8 cellular contexts compared by ENCODE assay signal in genomic region chr10:91923371-91924211, GRCh38. TPM values are rescaled to one million over a fixed set of nuclear protein-coding genes. Genes with fewer than 3 reads are reported as not detected.
DNase-seq lines count a peak whose midpoint lies in the region; ATAC-seq and TF ChIP-seq lines count a peak whose summit lies in the region.

Gene BTAF1 (plus strand): TSS chr10:91923770. CDS start chr10:91924077, 307 bp downstream.

- H3K4me3 ChIP-seq in GM12864 (ENCODE audit: low read depth, low read length), result peak within 1 kb of the TSS; percentile 100
- H3K4me3 ChIP-seq in heart left ventricle, result peak within 1 kb of the TSS; percentile 56 to 95 (median 88)
- peak within 1 kb of the TSS; percentile 61 to 94 (median 72) for H3K4me3 ChIP-seq in upper lobe of left lung

- H3K36me3 ChIP-seq in heart left ventricle (peaks cover 0 to 4% (median 0%) of the 10 kb centered on the region in 9 donors), upper lobe of left lung (no peaks in the 10 kb centered on the region)

- TF ChIP-seq POLR2A in heart left ventricle (IDR thresholded peaks at IDR 0.05) (peak; percentile 31 to 90), upper lobe of left lung (IDR thresholded peaks at IDR 0.05) (peak in 3 of 4 donors; percentile 85 to 95 (median 94))

- H3K27me3 ChIP-seq in heart left ventricle, result peaks cover 0 to under 1% (median 0%) of the 10 kb centered on the region in 9 donors
- no peaks in the 10 kb centered on the region for H3K27me3 ChIP-seq in upper lobe of left lung

- POLR2A ChIA-PET in T-cell (lab: Charles Lee), result interaction anchor here (0.5 to 2.0 kb wide), 24 partner anchors 9 to 982 kb away, joined by 3 to 11 read pairs (median 4); partner anchors contain the start of gene TNKS2 (in 1 of the 2)

- H3K4me1 Mint-ChIP-seq in T-cell, result peaks cover 40 to 49% (median 44%) of the 10 kb centered on the region in 3 donors

- H3K27ac ChIP-seq in adipose tissue (ENCODE audit: low read depth, low read length) (peak within 1 kb of the TSS; percentile 44), heart left ventricle (peak within 1 kb of the TSS; percentile 76 to 99 (median 95)), upper lobe of left lung (peak within 1 kb of the TSS; percentile 91 to 98 (median 96))

- peaks cover under 1 to 4% of the 10 kb centered on the region in 2 donors for H3K27me3 Mint-ChIP-seq in T-cell

- DNase-seq in GM12864 (ENCODE audit: low read depth), result peak; percentile 84
- DNase-seq in NCI-H1105 (lab: John Stamatoyannopoulos, UW), result peak; percentile 88
- peak; percentile 80 to 96 (median 92) for DNase-seq in T-cell
- DNase-seq in heart left ventricle, result peak; percentile 91 to 97 (median 95)
- DNase-seq in posterior cingulate gyrus, result peak; percentile 87 to 99 (median 93)
- DNase-seq in upper lobe of left lung, result peak; percentile 94 to 97

- H3K9me3 ChIP-seq in heart left ventricle, result peaks cover 0 to 12% (median 3%) of the 10 kb centered on the region in 12 donors
- H3K9me3 ChIP-seq in upper lobe of left lung, result no peaks in the 10 kb centered on the region

- intact Hi-C loops in heart left ventricle (cut with DNase I) (loop anchor here in 2 of 10 donors (1.0 to 10.0 kb wide), 3 partner anchors 14 to 529 kb away; partner anchors contain the start of genes FGFBP3 (in 1 of the 2) and TNKS2 (in 1 of the 2)), posterior cingulate gyrus (cut with DNase I) (loop anchor here (2.0 kb wide), 1 partner anchor 15 kb away; the partner anchor contains the start of gene FGFBP3)

- 0 to 1% (median 0%) methylated on average over 59 to 65 of the region's 65 CpGs for WGBS in adipose tissue, 3 donors
- 0 to 1% (median 0%) methylated on average over 20 to 65 of the region's 65 CpGs for WGBS in heart left ventricle, 4 donors
- whole genome bisulfite sequencing in upper lobe of left lung, 2 donors, result 0 to 1% methylated on average over 24 to 44 of the region's 65 CpGs

- peak within 1 kb of the TSS; percentile 89 to 96 (median 96) for H3K4me3 Mint-ChIP-seq in T-cell

- no peaks in the 10 kb centered on the region for H3K9me3 Mint-ChIP-seq in T-cell

- peaks cover 0 to 36% (median 26%) of the 10 kb centered on the region in 12 donors for H3K4me1 ChIP-seq in heart left ventricle
- peaks cover 16 to 34% (median 20%) of the 10 kb centered on the region in 4 donors for H3K4me1 ChIP-seq in upper lobe of left lung

- ATAC-seq in HG02623 (IDR thresholded peaks at IDR 0.05; ENCODE audit: unreplicated experiment) (peak; percentile 98), T-cell (replicated peaks in 1 of 4) (peak; percentile 96 to 98 (median 98)), heart left ventricle (peak; percentile 99 to 100 (median 100)), upper lobe of left lung (ENCODE audit: low FRiP score in 2 of 2) (peak; percentile 98 to 99)

- TF ChIP-seq CTCF in GM12864 (IDR thresholded peaks at IDR 0.05; ENCODE audit: low read depth, low read length, missing control alignments) (peak; percentile 3), heart left ventricle (IDR thresholded peaks at IDR 0.05) (peak in 1 of 12 donors; percentile 16), upper lobe of left lung (IDR thresholded peaks at IDR 0.05) (no peak)

- peak within 1 kb of the TSS; percentile 95 to 99 for H3K27ac Mint-ChIP-seq in T-cell

- peaks cover 10% of the 10 kb centered on the region for H3K36me3 Mint-ChIP-seq in T-cell

- CTCF ChIA-PET in T-cell (lab: Charles Lee), result interaction anchor here (0.5 to 5.6 kb wide), 21 partner anchors 9 to 1587 kb away, joined by 3 to 74 read pairs (median 5); partner anchors contain the start of genes CPEB3 (in 1 of the 2), FGFBP3 (in 1 of the 2) and MARCHF5 (in 1 of the 2)

- peak in 1 of 4 donors; percentile 49 for TF ChIP-seq EP300 in upper lobe of left lung (IDR thresholded peaks at IDR 0.05)

RNA-seq across cellular contexts. Expression of gene BTAF1, which starts in this region (rescaled TPM):
- total RNA-seq in T-cell (10 to 100 TPM; 61.0 to 81.8 (median 66.5) TPM), heart left ventricle (10 to 100 TPM; 10.9 to 22.3 (median 12.0) TPM), upper lobe of left lung (10 to 100 TPM; 22.0 to 68.1 (median 32.9) TPM)
- polyA plus RNA-seq in adipose tissue (10 to 100 TPM in 1 of 3 donors, 1 to 10 TPM in 2; 5.6 to 13.5 (median 5.8) TPM), heart left ventricle (1 to 10 TPM; 5.5 to 6.5 TPM)

Comparison
In these comparisons a context has a peak if more than half of its experiments do, and no peak if none do; other contexts are left out.
1. Peak in every context shown above with its lines: DNase-seq, ATAC-seq, H3K4me3 ChIP-seq and H3K27ac ChIP-seq.
2. H3K27ac ChIP-seq: peak in every context shown above with its lines; median percentile 96 in upper lobe of left lung; 95 in heart left ventricle; 44 in adipose tissue.